In genomic region chr9:107628444-107628843, GRCh38 we compare ENCODE assay signal across 20 cellular contexts.
DNase-seq lines count a peak whose midpoint lies in the region; ATAC-seq, FAIRE-seq and TF ChIP-seq lines count a peak whose summit lies in the region.
"Had no signal": no experiment of that assay in that cellular context is flagged by ENCODE, and none has a peak within 500 bp of the region (broad histone marks: within the 10 kb centered on the region; RNA-seq: fewer than 3 reads in every experiment).

No MANE protein-coding gene starts in this region.

- in situ Hi-C loops in IMR-90 (cut with MboI; ENCODE audit: low sequenced_read_pairs): no loop called here

- no peak overlapping the region for H2AK9ac ChIP-seq in IMR-90 (replicated peaks; ENCODE audit: low read depth, low read length, poor library complexity)

- H3K9ac ChIP-seq in IMR-90 (ENCODE audit: low read depth, low read length) (no peak overlapping the region), H1 (replicated peaks in 1 of 4; ENCODE audit: extremely low read depth in 1 of 4, low read depth in 3 of 4, low read length in 3 of 4) (no peak overlapping the region)
- H3K9ac ChIP-seq: GM23248 had no signal

- no TSS peak for BruUV-seq in IMR-90 (replicated peaks; lab: Mats Ljungman, UMichigan)

- H3K4me3 ChIP-seq in A549 (no peak overlapping the region), IMR-90 (ENCODE audit: insufficient read depth, low read depth, low read length) (no peak overlapping the region), H1 (ENCODE audit: extremely low read depth in 1 of 4, insufficient read depth in 2 of 4, low read depth in 3 of 4, low read length in 4 of 4) (no peak overlapping the region)
- H3K4me3 ChIP-seq: GM23248, HAP-1 had no signal

- H3K79me1 ChIP-seq in IMR-90 (ENCODE audit: low read depth in 1 of 2, low read length in 2 of 2) (no peaks in the 10 kb centered on the region), H1 (ENCODE audit: low read depth, low read length) (no peaks in the 10 kb centered on the region)

- H3K27me3 ChIP-seq in IMR-90 (ENCODE audit: control insufficient read depth, insufficient read depth, low read length) (peaks cover 4% of the 10 kb centered on the region), H1 (replicated peaks in 1 of 4; ENCODE audit: control insufficient read depth in 3 of 4, extremely low read depth in 1 of 4, insufficient read depth in 3 of 4, low read length in 3 of 4) (0 out of 7 replicates have a peak, but pooled peaks cover 0 to 2% (median 0%) of the 10 kb centered on the region in 4 experiments)

- H4K5ac ChIP-seq in IMR-90 (ENCODE audit: low read depth, low read length): no peak overlapping the region
- H4K5ac ChIP-seq in H1 (ENCODE audit: insufficient read length, low read depth, low read length): no peak overlapping the region

- dilution Hi-C loops in IMR-90 (cut with HindIII; ENCODE audit: low sequenced_read_pairs, unreplicated experiment): no loop called here

- CTCF ChIA-PET in A549 (lab: Yijun Ruan, JAX) (no interaction called here), IMR-90 (lab: Yijun Ruan, JAX) (interaction anchor here (0.8 kb wide), 1 partner anchor 155 kb away, joined by 4 read pairs; no protein-coding TSS in a partner anchor), H1 (lab: Charles Lee; ENCODE audit: partially characterized antibody) (interaction anchor here (0.7 to 1.5 kb wide), 4 partner anchors 11 to 206 kb away, joined by 3 to 6 read pairs (median 4); no protein-coding TSS in a partner anchor)

- H3K18ac ChIP-seq in IMR-90 (ENCODE audit: low read depth, low read length) (no peak overlapping the region), H1 (ENCODE audit: extremely low read depth, low read length) (0 out of 2 replicates have a peak overlapping the region, but pooled peaks have one; percentile 0)

- H3K9me1 ChIP-seq in IMR-90 (ENCODE audit: insufficient read depth, low read length): no peaks in the 10 kb centered on the region

- H2AK5ac ChIP-seq in IMR-90 (ENCODE audit: low read depth, low read length): no peak overlapping the region
- H2AK5ac ChIP-seq in H1 (ENCODE audit: low read depth, low read length): no peak overlapping the region

- POLR2A ChIA-PET in A549 (lab: Yijun Ruan, JAX): no interaction called here
- POLR2A ChIA-PET in IMR-90 (lab: Charles Lee; ENCODE audit: unreplicated experiment): no interaction called here
- POLR2A ChIA-PET in H1 (lab: Charles Lee; ENCODE audit: partially characterized antibody): no interaction called here

- H3K56ac ChIP-seq in IMR-90 (ENCODE audit: extremely low read depth, insufficient read depth, low read length) (no peak overlapping the region), H1 (replicated peaks; ENCODE audit: insufficient read length, low read depth, low read length) (no peak overlapping the region)

- no peak for TF ChIP-seq EP300 in A549 (IDR thresholded peaks at IDR 0.05)
- TF ChIP-seq EP300 in H1 (IDR thresholded peaks at IDR 0.05; ENCODE audit: borderline replicate concordance in 1 of 2, low read depth in 2 of 2, low read length in 2 of 2): no peak

- no peaks in the 10 kb centered on the region for H3K9me3 ChIP-seq in A549
- H3K9me3 ChIP-seq in IMR-90 (ENCODE audit: control insufficient read depth, insufficient read depth, low read length): no peaks in the 10 kb centered on the region
- no peaks in the 10 kb centered on the region for H3K9me3 ChIP-seq in H1 (ENCODE audit: insufficient read depth in 2 of 2, low read depth in 1 of 2, low read length in 1 of 2)
- H3K9me3 ChIP-seq: HAP-1 had no signal

- no peak overlapping the region for H4K91ac ChIP-seq in IMR-90 (ENCODE audit: insufficient read depth, low read depth, low read length)
- H4K91ac ChIP-seq in H1 (replicated peaks; ENCODE audit: insufficient read length, low read length): no peak overlapping the region

- H2BK120ac ChIP-seq in IMR-90 (ENCODE audit: low read depth, low read length) (no peak overlapping the region), H1 (replicated peaks; ENCODE audit: low read depth, low read length) (no peak overlapping the region)

- no peak for FAIRE-seq in A549 (lab: Jason Lieb, UNC)
- FAIRE-seq in H1 (lab: Jason Lieb, UNC): no peak
- FAIRE-seq: G401.6, GM12892, H54 had no signal

- TF ChIP-seq CTCF in A549 (IDR thresholded peaks at IDR 0.05) (no peak), IMR-90 (conservative IDR thresholded peaks at IDR 0.05; ENCODE audit: low read depth, low read length) (no peak), H1 (IDR thresholded peaks at IDR 0.05; ENCODE audit: control extremely low read depth in 1 of 3, insufficient read depth in 1 of 3, low read depth in 1 of 3, low read length in 3 of 3) (no peak), omental fat pad (IDR thresholded peaks at IDR 0.05) (no peak)

- H3K4ac ChIP-seq in IMR-90 (ENCODE audit: low read depth, low read length) (no peak overlapping the region), H1 (replicated peaks; ENCODE audit: insufficient read length, low read depth, low read length) (no peak overlapping the region)

- no peaks in the 10 kb centered on the region for H3K79me2 ChIP-seq in H1 (ENCODE audit: control insufficient read depth in 1 of 2, insufficient read depth in 2 of 2, low read length in 2 of 2)

- no peaks in the 10 kb centered on the region for H3K23me2 ChIP-seq in H1 (ENCODE audit: low read depth, low read length)

- no peaks in the 10 kb centered on the region; the same call in 1 of the 2 replicates for H4K20me1 ChIP-seq in IMR-90 (ENCODE audit: insufficient read depth, low read length)
- no peaks in the 10 kb centered on the region for H4K20me1 ChIP-seq in H1 (replicated peaks in 1 of 2; ENCODE audit: control insufficient read depth in 1 of 2, insufficient read depth in 2 of 2, low read length in 2 of 2)

- ATAC-seq in A549: no peak
- no peak for ATAC-seq in IMR-90 (ENCODE audit: low read depth)
- peak; percentile 77 for ATAC-seq in omental fat pad (ENCODE audit: low FRiP score)
- ATAC-seq in HG03460 (IDR thresholded peaks at IDR 0.05; ENCODE audit: unreplicated experiment): no peak
- ATAC-seq in HG03196 (IDR thresholded peaks at IDR 0.05; ENCODE audit: unreplicated experiment): no peak
- no peak for ATAC-seq in stimulated activated naive CD8-positive, alpha-beta T cell treated with anti-CD3 and anti-CD28 coated beads, Interleukin-15, Interleukin-2, amounts not matched to agents 100 U/mL and 50 U/mL, for 24 hours

- H2BK12ac ChIP-seq in H1 (ENCODE audit: low read depth, low read length): peak overlapping the region; percentile 19; the same call in 1 of the 2 replicates

- H2BK5ac ChIP-seq in IMR-90 (ENCODE audit: low read depth, low read length, poor library complexity, severe bottlenecking) (no peak overlapping the region), H1 (ENCODE audit: low read depth, low read length) (no peak overlapping the region; the same call in 1 of the 2 replicates)

- WGBS in A549 (ENCODE audit: missing lambda C conversion rate): 82% methylated on average over 11 of the region's 11 CpGs
- 100% methylated on average over 1 to 3 of the region's 11 CpGs for whole genome bisulfite sequencing in IMR-90 (ENCODE audit: extremely low coverage in 2 of 2, insufficient read length in 1 of 2), 2 experiments
- 92% methylated on average over 11 of the region's 11 CpGs; no CpG with 5 or more reads in 1 of the 2 experiments for WGBS in H1 (ENCODE audit: extremely low coverage in 1 of 2, insufficient coverage in 1 of 2, insufficient read length in 1 of 2, insufficient replicate concordance in 2 of 2, low coverage in 1 of 2, low lambda C conversion rate in 2 of 2, missing lambda C conversion rate in 1 of 2), 2 experiments

- H3K36me3 ChIP-seq in IMR-90 (ENCODE audit: control insufficient read depth, insufficient read depth, low read length) (no peaks in the 10 kb centered on the region), H1 (ENCODE audit: control insufficient read depth in 2 of 4, insufficient read depth in 4 of 4, low read length in 3 of 4) (no peaks in the 10 kb centered on the region)
- H3K36me3 ChIP-seq: HAP-1 had no signal

- intact Hi-C loops in IMR-90 (cut with micrococcal nuclease): no loop called here

- H3K23ac ChIP-seq in IMR-90 (ENCODE audit: low read depth, low read length) (no peak overlapping the region), H1 (ENCODE audit: insufficient read length) (no peak overlapping the region)

- H3K4me1 ChIP-seq in A549 (peaks cover 11% of the 10 kb centered on the region), IMR-90 (ENCODE audit: control insufficient read depth, insufficient read depth, low read length) (peaks cover 3% of the 10 kb centered on the region; the same call in 1 of the 2 replicates), H1 (replicated peaks in 1 of 4; ENCODE audit: control insufficient read depth in 3 of 4, insufficient read depth in 4 of 4, low read length in 3 of 4) (peaks cover 6 to 15% (median 7%) of the 10 kb centered on the region in 4 experiments)
- H3K4me1 ChIP-seq: HAP-1 had no signal

- H2BK15ac ChIP-seq in IMR-90 (ENCODE audit: low read depth, low read length): no peak overlapping the region
- H2BK15ac ChIP-seq in H1 (ENCODE audit: low read length): no peak overlapping the region; the same call in 1 of the 2 replicates

- H3K27ac ChIP-seq in A549 (no peak overlapping the region), IMR-90 (ENCODE audit: insufficient read depth, low read length) (no peak overlapping the region), H1 (ENCODE audit: low read depth, low read length) (no peak overlapping the region)
- H3K27ac ChIP-seq: GM23248 had no signal

- DNase-seq in A549 (ENCODE audit: low read depth in 1 of 2, low spot score in 1 of 2): no peak
- no peak for DNase-seq in IMR-90
- DNase-seq in H1 (ENCODE audit: low read depth in 1 of 2, low spot score in 2 of 2): no peak
- no peak for DNase-seq in omental fat pad (ENCODE audit: low spot score)
- DNase-seq in DMS79 treated with DMSO at 0.1 percent for 48 hours (lab: John Stamatoyannopoulos, UW): no peak
- no peak for DNase-seq in stimulated activated naive CD8-positive, alpha-beta T cell treated with anti-CD3 and anti-CD28 coated beads, Interleukin-15, Interleukin-2, amounts not matched to agents 100 U/mL and 50 U/mL, for 24 hours
- DNase-seq: 8988T; C1 segment of cervical spinal cord; Calu3; CD4-positive, alpha-beta memory T cell; DMS53; DND-41; GM23248; HFFc6 had no signal

- no peak overlapping the region for H3K4me2 ChIP-seq in A549
- H3K4me2 ChIP-seq in IMR-90 (ENCODE audit: low read depth, low read length): no peak overlapping the region
- H3K4me2 ChIP-seq in H1 (ENCODE audit: insufficient read depth in 1 of 2, low read depth in 2 of 2, low read length in 2 of 2): no peak overlapping the region

- H4K8ac ChIP-seq in IMR-90 (ENCODE audit: low read depth in 2 of 2, low read length in 2 of 2): no peak overlapping the region
- H4K8ac ChIP-seq in H1 (ENCODE audit: extremely low read depth, insufficient read depth, low read length): no peak overlapping the region

- no peak for TF ChIP-seq POLR2A in A549 (IDR thresholded peaks at IDR 0.05; ENCODE audit: low read length)
- no peak for TF ChIP-seq POLR2A in IMR-90 (IDR thresholded peaks at IDR 0.05; ENCODE audit: low read depth, low read length)
- TF ChIP-seq POLR2A in H1 (IDR thresholded peaks at IDR 0.05; ENCODE audit: control extremely low read depth in 1 of 2, low read depth in 2 of 2, low read length in 2 of 2): no peak

- no peak overlapping the region for H3K14ac ChIP-seq in IMR-90 (replicated peaks; ENCODE audit: low read depth, low read length)
- H3K14ac ChIP-seq in H1 (ENCODE audit: insufficient read length): no peak overlapping the region

- no peak for TF ChIP-seq RAD21 in A549 (conservative IDR thresholded peaks at IDR 0.05 in 1 of 2, IDR thresholded peaks at IDR 0.05 in 1 of 2)
- TF ChIP-seq RAD21 in IMR-90 (IDR thresholded peaks at IDR 0.05; ENCODE audit: low read length): no peak
- TF ChIP-seq RAD21 in H1 (IDR thresholded peaks at IDR 0.05 in 1 of 2, conservative IDR thresholded peaks at IDR 0.05 in 1 of 2; ENCODE audit: low read depth in 2 of 2, low read length in 2 of 2): no peak

- no peak overlapping the region for H2BK20ac ChIP-seq in IMR-90 (ENCODE audit: low read depth, low read length)
- H2BK20ac ChIP-seq in H1 (ENCODE audit: low read length): peak overlapping the region; percentile 41; the same call in 1 of the 2 replicates

- no peak overlapping the region for H2AFZ ChIP-seq in IMR-90 (replicated peaks; ENCODE audit: low read length, poor library complexity)
- H2AFZ ChIP-seq in H1 (ENCODE audit: low read length): no peak overlapping the region
- H2AFZ ChIP-seq: GM23248 had no signal

Comparison
In these comparisons a context has a peak if more than half of its experiments do, and no peak if none do; other contexts are left out.
1. Of the 18 proteins assayed by ChIP-seq in both H1 and A549: peak only in H1: none; only in A549: MAFK; in both: none; in neither: 17.